12 cellular contexts compared by ENCODE assay signal in genomic region chr11:74460481-74461154, GRCh38.
DNase-seq lines count a peak whose midpoint lies in the region; ATAC-seq and TF ChIP-seq lines count a peak whose summit lies in the region.
"Had no signal": no experiment of that assay in that cellular context is flagged by ENCODE, and none has a peak within 500 bp of the region (broad histone marks: within the 10 kb centered on the region; RNA-seq: fewer than 3 reads in every experiment).

No MANE protein-coding gene starts in this region.

- TF ChIP-seq CTCF in AG10803 (conservative IDR thresholded peaks at IDR 0.05; ENCODE audit: low read length): no peak
- no peak for TF ChIP-seq CTCF in choroid plexus epithelial cell (conservative IDR thresholded peaks at IDR 0.05; ENCODE audit: low read depth, low read length)

- no peak for ATAC-seq in GM19397 (IDR thresholded peaks at IDR 0.05; ENCODE audit: unreplicated experiment)
- ATAC-seq in HG03521 (IDR thresholded peaks at IDR 0.05; ENCODE audit: unreplicated experiment): no peak
- ATAC-seq: esophagus mucosa had no signal

- DNase-seq in AG10803 (ENCODE audit: low read depth): peak; percentile 66
- peak; percentile 79 for DNase-seq in MV-4-11 (lab: John Stamatoyannopoulos, UW)
- DNase-seq in choroid plexus epithelial cell (ENCODE audit: low read depth): peak; percentile 72
- DNase-seq in medulla oblongata (ENCODE audit: extremely low spot score): peak; percentile 80
- no peak for DNase-seq in activated CD8-positive, alpha-beta memory T cell treated with anti-CD3 and anti-CD28 coated beads for 24 hours
- no peak for DNase-seq in NCI-H146 (lab: John Stamatoyannopoulos, UW)
- DNase-seq: activated naive CD4-positive, alpha-beta T cell treated with anti-CD3 and anti-CD28 coated beads, Interleukin-2, amount 50 U/mL, for 16 hours; GOT3; NCI-H510A treated with DMSO at 0.1 percent for 48 hours had no signal

- H3K4me3 ChIP-seq in AG10803 (ENCODE audit: low read length): no peak overlapping the region
- no peak overlapping the region for H3K4me3 ChIP-seq in choroid plexus epithelial cell (ENCODE audit: low read depth, low read length)

Comparison
In these comparisons a context has a peak if more than half of its experiments do, and no peak if none do; other contexts are left out.
1. DNase-seq: peak in AG10803 (single experiment), MV-4-11 (single experiment), choroid plexus epithelial cell (single experiment) and medulla oblongata (single experiment); none in activated CD8-positive, alpha-beta memory T cell treated with anti-CD3 and anti-CD28 coated beads for 24 hours (single experiment) and NCI-H146 (single experiment).